Comparison of ENCODE assay signal across 8 cellular contexts in genomic region chr19:55173717-55174409, GRCh38. TPM values are rescaled to one million over a fixed set of nuclear protein-coding genes. Genes with fewer than 3 reads are reported as not detected.
DNase-seq lines count a peak whose midpoint lies in the region; ATAC-seq and TF ChIP-seq lines count a peak whose summit lies in the region.

No MANE protein-coding gene starts in this region.

- no peaks in the 10 kb centered on the region for H3K27me3 ChIP-seq in parathyroid adenoma (ENCODE audit: control insufficient read depth, insufficient read depth, low read length)

- peaks cover 14% of the 10 kb centered on the region for H3K4me1 Mint-ChIP-seq in T-helper 2 cell treated with Interferon-gamma antibody and Interleukin-4, amounts not matched to agents 5 μg/mL and 100 μg/mL, for 36 hours (ENCODE audit: low read depth)
- peaks cover 10% of the 10 kb centered on the region for H3K4me1 Mint-ChIP-seq in activated T-helper 2 cell treated with anti-CD3 and anti-CD28 coated beads, Interferon-gamma antibody, Interleukin-2, Interleukin-4, amounts not matched to agents 10 μg/mL and 5 μg/mL and 100 μg/mL, durations not matched to agents 14 hours and 24 hours and 36 hours (ENCODE audit: low read depth)

- peaks cover 69% of the 10 kb centered on the region for H3K27me3 Mint-ChIP-seq in T-helper 2 cell treated with Interferon-gamma antibody and Interleukin-4, amounts not matched to agents 5 μg/mL and 100 μg/mL, for 36 hours (ENCODE audit: low read depth)
- peaks cover 67% of the 10 kb centered on the region for H3K27me3 Mint-ChIP-seq in activated T-helper 2 cell treated with anti-CD3 and anti-CD28 coated beads, Interferon-gamma antibody, Interleukin-2, Interleukin-4, amounts not matched to agents 10 μg/mL and 5 μg/mL and 100 μg/mL, durations not matched to agents 14 hours and 24 hours and 36 hours (ENCODE audit: low read depth)

- H2AFZ ChIP-seq in parathyroid adenoma = peak overlapping the region; percentile 65

- ATAC-seq in HG03354 (IDR thresholded peaks at IDR 0.05; ENCODE audit: poor library complexity, severe bottlenecking, unreplicated experiment) = no peak

- no peak for TF ChIP-seq CTCF in parathyroid adenoma (IDR thresholded peaks at IDR 0.05)

- H3K9me3 Mint-ChIP-seq in T-helper 2 cell treated with Interferon-gamma antibody and Interleukin-4, amounts not matched to agents 5 μg/mL and 100 μg/mL, for 36 hours = no peaks in the 10 kb centered on the region
- H3K9me3 Mint-ChIP-seq in activated T-helper 2 cell treated with anti-CD3 and anti-CD28 coated beads, Interferon-gamma antibody, Interleukin-2, Interleukin-4, amounts not matched to agents 10 μg/mL and 5 μg/mL and 100 μg/mL, durations not matched to agents 14 hours and 24 hours and 36 hours = no peaks in the 10 kb centered on the region

- no peaks in the 10 kb centered on the region for H3K36me3 ChIP-seq in parathyroid adenoma (ENCODE audit: control insufficient read depth, insufficient read depth, low read length)

- no peak overlapping the region for H3K27ac Mint-ChIP-seq in T-helper 2 cell treated with Interferon-gamma antibody and Interleukin-4, amounts not matched to agents 5 μg/mL and 100 μg/mL, for 36 hours
- H3K27ac Mint-ChIP-seq in activated T-helper 2 cell treated with anti-CD3 and anti-CD28 coated beads, Interferon-gamma antibody, Interleukin-2, Interleukin-4, amounts not matched to agents 10 μg/mL and 5 μg/mL and 100 μg/mL, durations not matched to agents 14 hours and 24 hours and 36 hours = no peak overlapping the region

- no peaks in the 10 kb centered on the region for H3K9me3 ChIP-seq in parathyroid adenoma (ENCODE audit: control insufficient read depth, low read length)

- H3K4me3 ChIP-seq in parathyroid adenoma (ENCODE audit: low read depth, low read length) = peak overlapping the region; percentile 60

- H3K36me3 Mint-ChIP-seq in T-helper 2 cell treated with Interferon-gamma antibody and Interleukin-4, amounts not matched to agents 5 μg/mL and 100 μg/mL, for 36 hours (ENCODE audit: low read depth) = no peaks in the 10 kb centered on the region
- no peaks in the 10 kb centered on the region for H3K36me3 Mint-ChIP-seq in activated T-helper 2 cell treated with anti-CD3 and anti-CD28 coated beads, Interferon-gamma antibody, Interleukin-2, Interleukin-4, amounts not matched to agents 10 μg/mL and 5 μg/mL and 100 μg/mL, durations not matched to agents 14 hours and 24 hours and 36 hours (ENCODE audit: low read depth)

- H3K79me2 ChIP-seq in parathyroid adenoma = no peaks in the 10 kb centered on the region

- no peak overlapping the region for H3K27ac ChIP-seq in parathyroid adenoma

- no peaks in the 10 kb centered on the region for H3K4me1 ChIP-seq in parathyroid adenoma

- no peak overlapping the region for H3K9ac ChIP-seq in parathyroid adenoma

- DNase-seq in T-helper 2 cell treated with Interferon-gamma antibody and Interleukin-4, amounts not matched to agents 5 μg/mL and 100 μg/mL, for 36 hours (ENCODE audit: low spot score) = peak; percentile 29
- no peak for DNase-seq in T-helper 2 cell
- peak; percentile 66 for DNase-seq in NCI-H460 (ENCODE audit: extremely low read depth, low read depth)
- peak; percentile 40 for DNase-seq in activated T-helper 2 cell treated with anti-CD3 and anti-CD28 coated beads, Interferon-gamma antibody, Interleukin-2, Interleukin-4, amounts not matched to agents 10 μg/mL and 5 μg/mL and 100 μg/mL, durations not matched to agents 14 hours and 24 hours and 36 hours (ENCODE audit: low spot score)
- peak; percentile 52 for DNase-seq in globus pallidus (ENCODE audit: low spot score)
- no peak for DNase-seq in superior temporal gyrus (ENCODE audit: extremely low spot score)

- peak overlapping the region; percentile 73 for H3K4me3 Mint-ChIP-seq in T-helper 2 cell treated with Interferon-gamma antibody and Interleukin-4, amounts not matched to agents 5 μg/mL and 100 μg/mL, for 36 hours
- H3K4me3 Mint-ChIP-seq in activated T-helper 2 cell treated with anti-CD3 and anti-CD28 coated beads, Interferon-gamma antibody, Interleukin-2, Interleukin-4, amounts not matched to agents 10 μg/mL and 5 μg/mL and 100 μg/mL, durations not matched to agents 14 hours and 24 hours and 36 hours (ENCODE audit: low read depth) = peak overlapping the region; percentile 55

- intact Hi-C loops in activated T-helper 2 cell treated with anti-CD3 and anti-CD28 coated beads, Interferon-gamma antibody, Interleukin-2, Interleukin-4, amounts not matched to agents 10 μg/mL and 5 μg/mL and 100 μg/mL, durations not matched to agents 14 hours and 24 hours and 36 hours (cut with micrococcal nuclease) = no loop called here

- H3K4me2 ChIP-seq in parathyroid adenoma (ENCODE audit: low read length) = peak overlapping the region; percentile 95

RNA-seq across cellular contexts. Expression of gene SYT5, which starts 6.2 kb away (rescaled TPM):
- 0.20 and 0.30 TPM in 2 replicates for total RNA-seq in NCI-H460 (2014; rRNA removed; shearing (Covaris generic))
- polyA plus RNA-seq in NCI-H460 (2014; cell fraction: nucleus; rRNA removed) = 0.07 TPM in 1 of 2 replicates, not detected in the other
- total RNA-seq in activated T-helper 2 cell treated with anti-CD3 and anti-CD28 coated beads, Interferon-gamma antibody, Interleukin-2, Interleukin-4, amounts not matched to agents 10 μg/mL and 5 μg/mL and 100 μg/mL, durations not matched to agents 14 hours and 24 hours and 36 hours = 0.23 TPM in 1 of 2 replicates, not detected in the other

RNA-seq across cellular contexts. Expression of gene DNAAF3, which starts 7.5 kb away (rescaled TPM):
- 7.8 and 8.9 TPM in 2 replicates for total RNA-seq in NCI-H460 (2014; rRNA removed; shearing (Covaris generic))
- 15.7 and 17.5 TPM in 2 replicates for polyA plus RNA-seq in NCI-H460 (2014; cell fraction: nucleus; rRNA removed)
- 0.23 and 0.27 TPM in 2 replicates for total RNA-seq in activated T-helper 2 cell treated with anti-CD3 and anti-CD28 coated beads, Interferon-gamma antibody, Interleukin-2, Interleukin-4, amounts not matched to agents 10 μg/mL and 5 μg/mL and 100 μg/mL, durations not matched to agents 14 hours and 24 hours and 36 hours

RNA-seq across cellular contexts. Expression of gene TNNI3, which starts 16.3 kb away (rescaled TPM):
- total RNA-seq in NCI-H460 (2014; rRNA removed; shearing (Covaris generic)) = 1.2 and 4.5 TPM in 2 replicates
- polyA plus RNA-seq in NCI-H460 (2014; cell fraction: nucleus; rRNA removed) = 4.6 and 30.9 TPM in 2 replicates
- not detected in 2 replicates for total RNA-seq in activated T-helper 2 cell treated with anti-CD3 and anti-CD28 coated beads, Interferon-gamma antibody, Interleukin-2, Interleukin-4, amounts not matched to agents 10 μg/mL and 5 μg/mL and 100 μg/mL, durations not matched to agents 14 hours and 24 hours and 36 hours

RNA-seq across cellular contexts. Expression of gene TNNT1, which starts 24.9 kb away (rescaled TPM):
- 18.6 and 25.1 TPM in 2 replicates for total RNA-seq in NCI-H460 (2014; rRNA removed; shearing (Covaris generic))
- 10.7 and 27.3 TPM in 2 replicates for polyA plus RNA-seq in NCI-H460 (2014; cell fraction: nucleus; rRNA removed)
- total RNA-seq in activated T-helper 2 cell treated with anti-CD3 and anti-CD28 coated beads, Interferon-gamma antibody, Interleukin-2, Interleukin-4, amounts not matched to agents 10 μg/mL and 5 μg/mL and 100 μg/mL, durations not matched to agents 14 hours and 24 hours and 36 hours = 0.27 and 1.3 TPM in 2 replicates

RNA-seq across cellular contexts. Expression of gene PTPRH, which starts 35.4 kb away (rescaled TPM):
- 31.9 and 34.0 TPM in 2 replicates for total RNA-seq in NCI-H460 (2014; rRNA removed; shearing (Covaris generic))
- polyA plus RNA-seq in NCI-H460 (2014; cell fraction: nucleus; rRNA removed) = 15.6 and 31.0 TPM in 2 replicates
- not detected in 2 replicates for total RNA-seq in activated T-helper 2 cell treated with anti-CD3 and anti-CD28 coated beads, Interferon-gamma antibody, Interleukin-2, Interleukin-4, amounts not matched to agents 10 μg/mL and 5 μg/mL and 100 μg/mL, durations not matched to agents 14 hours and 24 hours and 36 hours

Comparison
In these comparisons a context has a peak if more than half of its experiments do, and no peak if none do; other contexts are left out.
1. DNase-seq: peak in T-helper 2 cell treated with Interferon-gamma antibody and Interleukin-4, amounts not matched to agents 5 μg/mL and 100 μg/mL, for 36 hours (single experiment), NCI-H460 (single experiment), activated T-helper 2 cell treated with anti-CD3 and anti-CD28 coated beads, Interferon-gamma antibody, Interleukin-2, Interleukin-4, amounts not matched to agents 10 μg/mL and 5 μg/mL and 100 μg/mL, durations not matched to agents 14 hours and 24 hours and 36 hours (single experiment) and globus pallidus (single experiment); none in T-helper 2 cell (0 of 5) and superior temporal gyrus (single experiment).